In genomic region chr14:68874746-68875155, GRCh38 we compare ENCODE assay signal across 18 cellular contexts.
DNase-seq lines count a peak whose midpoint lies in the region; ATAC-seq lines count a peak whose summit lies in the region.
"Had no signal": no experiment of that assay in that cellular context is flagged by ENCODE, and none has a peak within 500 bp of the region (broad histone marks: within the 10 kb centered on the region; RNA-seq: fewer than 3 reads in every experiment).

No MANE protein-coding gene starts in this region.

- H3K79me2 ChIP-seq in mesendoderm (ENCODE audit: control insufficient read depth, insufficient read depth, low read length), result no peaks in the 10 kb centered on the region

- H4K5ac ChIP-seq in mesendoderm (ENCODE audit: low read length), result no peak overlapping the region

- H3K79me1 ChIP-seq in mesendoderm (ENCODE audit: low read length), result no peaks in the 10 kb centered on the region

- H3K18ac ChIP-seq in mesendoderm (ENCODE audit: low read length), result no peak overlapping the region

- no peak overlapping the region for H2BK5ac ChIP-seq in mesendoderm (ENCODE audit: low read length)

- no CpG with 5 or more reads among the region's 37 CpGs for WGBS in mesendoderm (ENCODE audit: extremely low coverage, insufficient coverage, low lambda C conversion rate)

- no peaks in the 10 kb centered on the region for H3K4me1 Mint-ChIP-seq in activated CD4-positive, alpha-beta T cell treated with anti-CD3 and anti-CD28 coated beads, Interleukin-2, amount 10 ng/mL, durations not matched to agents 7 days and 5 days
- no peaks in the 10 kb centered on the region for H3K4me1 Mint-ChIP-seq in stimulated activated effector memory CD8-positive, alpha-beta T cell treated with anti-CD3 and anti-CD28 coated beads, Interleukin-12 subunit alpha, Interleukin-12 subunit beta, amount 100 ng/mL, for 72 hours

- no peak overlapping the region for H3K56ac ChIP-seq in mesendoderm (ENCODE audit: low read length)

- POLR2A ChIA-PET in activated CD4-positive, alpha-beta T cell treated with anti-CD3 and anti-CD28 coated beads, Interleukin-2, amount 10 ng/mL, durations not matched to agents 7 days and 5 days (lab: Charles Lee), result no interaction called here

- H3K4me3 ChIP-seq in mesendoderm (ENCODE audit: low read length), result no peak overlapping the region
- H3K4me3 ChIP-seq: BLaER1, gastrocnemius medialis, pancreas, thoracic aorta had no signal

- no peak overlapping the region for H3K4me2 ChIP-seq in mesendoderm (ENCODE audit: low read length)
- H3K4me2 ChIP-seq: BLaER1 had no signal

- H3K27ac Mint-ChIP-seq in activated CD4-positive, alpha-beta T cell treated with anti-CD3 and anti-CD28 coated beads, Interleukin-2, amount 10 ng/mL, durations not matched to agents 7 days and 5 days, result no peak overlapping the region
- H3K27ac Mint-ChIP-seq in stimulated activated effector memory CD8-positive, alpha-beta T cell treated with anti-CD3 and anti-CD28 coated beads, Interleukin-12 subunit alpha, Interleukin-12 subunit beta, amount 100 ng/mL, for 72 hours, result no peak overlapping the region
- H3K27ac Mint-ChIP-seq: activated CD8-positive, alpha-beta T cell treated with anti-CD3 and anti-CD28 coated beads for 36 hours; activated T-cell treated with anti-CD3 and anti-CD28 coated beads, Interleukin-2, amount 50 U/mL, for 72 hours; dendritic cell treated with granulocyte-macrophage colony-stimulating factor and Interleukin-4, amounts not matched to agents 40 ng/mL and 50 ng/mL, for 4 days had no signal

- H2BK120ac ChIP-seq in mesendoderm (ENCODE audit: low read depth, low read length), result no peak overlapping the region

- no peaks in the 10 kb centered on the region for H3K27me3 ChIP-seq in mesendoderm (ENCODE audit: insufficient read depth, low read length, poor library complexity)
- H3K27me3 ChIP-seq: BLaER1, gastrocnemius medialis, pancreas had no signal

- H3K4me3 Mint-ChIP-seq in activated CD4-positive, alpha-beta T cell treated with anti-CD3 and anti-CD28 coated beads, Interleukin-2, amount 10 ng/mL, durations not matched to agents 7 days and 5 days, result peak overlapping the region; percentile 49
- H3K4me3 Mint-ChIP-seq in stimulated activated effector memory CD8-positive, alpha-beta T cell treated with anti-CD3 and anti-CD28 coated beads, Interleukin-12 subunit alpha, Interleukin-12 subunit beta, amount 100 ng/mL, for 72 hours, result no peak overlapping the region
- H3K4me3 Mint-ChIP-seq: activated CD8-positive, alpha-beta T cell treated with anti-CD3 and anti-CD28 coated beads for 36 hours; activated T-cell treated with anti-CD3 and anti-CD28 coated beads, Interleukin-2, amount 50 U/mL, for 72 hours; dendritic cell treated with granulocyte-macrophage colony-stimulating factor and Interleukin-4, amounts not matched to agents 40 ng/mL and 50 ng/mL, for 4 days had no signal

- CTCF ChIA-PET in activated CD4-positive, alpha-beta T cell treated with anti-CD3 and anti-CD28 coated beads, Interleukin-2, amount 10 ng/mL, durations not matched to agents 7 days and 5 days (lab: Charles Lee), result no interaction called here

- H4K8ac ChIP-seq in mesendoderm (ENCODE audit: low read depth, low read length), result no peak overlapping the region

- peaks cover 6% of the 10 kb centered on the region for H3K36me3 Mint-ChIP-seq in activated CD4-positive, alpha-beta T cell treated with anti-CD3 and anti-CD28 coated beads, Interleukin-2, amount 10 ng/mL, durations not matched to agents 7 days and 5 days (ENCODE audit: low read depth)
- peaks cover 25% of the 10 kb centered on the region for H3K36me3 Mint-ChIP-seq in stimulated activated effector memory CD8-positive, alpha-beta T cell treated with anti-CD3 and anti-CD28 coated beads, Interleukin-12 subunit alpha, Interleukin-12 subunit beta, amount 100 ng/mL, for 72 hours

- H3K36me3 ChIP-seq in mesendoderm (ENCODE audit: control insufficient read depth, insufficient read depth, low read length), result peaks cover 27% of the 10 kb centered on the region

- H3K9ac ChIP-seq in mesendoderm (ENCODE audit: low read length), result no peak overlapping the region
- H3K9ac ChIP-seq: BLaER1 had no signal

- H3K27me3 Mint-ChIP-seq in activated CD4-positive, alpha-beta T cell treated with anti-CD3 and anti-CD28 coated beads, Interleukin-2, amount 10 ng/mL, durations not matched to agents 7 days and 5 days, result no peaks in the 10 kb centered on the region
- H3K27me3 Mint-ChIP-seq: activated CD8-positive, alpha-beta T cell treated with anti-CD3 and anti-CD28 coated beads for 36 hours; dendritic cell treated with granulocyte-macrophage colony-stimulating factor and Interleukin-4, amounts not matched to agents 40 ng/mL and 50 ng/mL, for 4 days had no signal

- no peak overlapping the region for H3K27ac ChIP-seq in mesendoderm (ENCODE audit: low read depth, low read length)
- H3K27ac ChIP-seq: BLaER1, pancreas, skin epidermis, thoracic aorta had no signal

- no peaks in the 10 kb centered on the region for H3K9me3 Mint-ChIP-seq in activated CD4-positive, alpha-beta T cell treated with anti-CD3 and anti-CD28 coated beads, Interleukin-2, amount 10 ng/mL, durations not matched to agents 7 days and 5 days
- H3K9me3 Mint-ChIP-seq in stimulated activated effector memory CD8-positive, alpha-beta T cell treated with anti-CD3 and anti-CD28 coated beads, Interleukin-12 subunit alpha, Interleukin-12 subunit beta, amount 100 ng/mL, for 72 hours, result no peaks in the 10 kb centered on the region
- H3K9me3 Mint-ChIP-seq: activated CD8-positive, alpha-beta T cell treated with anti-CD3 and anti-CD28 coated beads for 36 hours; activated T-cell treated with anti-CD3 and anti-CD28 coated beads, Interleukin-2, amount 50 U/mL, for 72 hours; dendritic cell treated with granulocyte-macrophage colony-stimulating factor and Interleukin-4, amounts not matched to agents 40 ng/mL and 50 ng/mL, for 4 days had no signal

- H3K4me1 ChIP-seq in mesendoderm (ENCODE audit: control insufficient read depth, low read depth, low read length), result no peaks in the 10 kb centered on the region
- H3K4me1 ChIP-seq: BLaER1, gastrocnemius medialis, pancreas had no signal

- no peak overlapping the region for H3K23ac ChIP-seq in mesendoderm (ENCODE audit: low read length)

- H2AK5ac ChIP-seq in mesendoderm (ENCODE audit: low read length), result no peak overlapping the region

- H3K4ac ChIP-seq in mesendoderm (ENCODE audit: low read depth, low read length), result no peak overlapping the region

- peak; percentile 7 for ATAC-seq in left lobe of liver
- ATAC-seq in stimulated activated effector memory CD8-positive, alpha-beta T cell treated with anti-CD3 and anti-CD28 coated beads, Interleukin-12 subunit alpha, Interleukin-12 subunit beta, amount 100 ng/mL, for 72 hours, result peak; percentile 6
- ATAC-seq in GM21360 (IDR thresholded peaks at IDR 0.05; ENCODE audit: unreplicated experiment), result no peak
- ATAC-seq: activated CD8-positive, alpha-beta T cell treated with anti-CD3 and anti-CD28 coated beads for 36 hours had no signal

- H2BK15ac ChIP-seq in mesendoderm (replicated peaks; ENCODE audit: low read depth), result no peak overlapping the region

- no peak for DNase-seq in activated CD4-positive, alpha-beta T cell treated with anti-CD3 and anti-CD28 coated beads, Interleukin-2, amount 10 ng/mL, durations not matched to agents 7 days and 5 days
- no peak for DNase-seq in activated CD4-positive, alpha-beta T cell treated with anti-CD3 and anti-CD28 coated beads for 4 hours
- DNase-seq in NCI-H226 (peak; percentile 61), left lobe of liver (ENCODE audit: low spot score) (no peak), mesendoderm (no peak), DMS79 (lab: John Stamatoyannopoulos, UW) (no peak)
- no peak for DNase-seq in stimulated activated effector memory CD8-positive, alpha-beta T cell treated with anti-CD3 and anti-CD28 coated beads, Interleukin-12 subunit alpha, Interleukin-12 subunit beta, amount 100 ng/mL, for 72 hours (ENCODE audit: low spot score in 2 of 2)
- DNase-seq: activated CD8-positive, alpha-beta T cell treated with anti-CD3 and anti-CD28 coated beads for 36 hours; activated T-cell treated with anti-CD3 and anti-CD28 coated beads, Interleukin-2, amount 50 U/mL, for 72 hours; GOT3; NCI-H1417 treated with DMSO at 0.1 percent for 48 hours had no signal
